17 cellular contexts compared by ENCODE assay signal in the genomic region with DNA sequence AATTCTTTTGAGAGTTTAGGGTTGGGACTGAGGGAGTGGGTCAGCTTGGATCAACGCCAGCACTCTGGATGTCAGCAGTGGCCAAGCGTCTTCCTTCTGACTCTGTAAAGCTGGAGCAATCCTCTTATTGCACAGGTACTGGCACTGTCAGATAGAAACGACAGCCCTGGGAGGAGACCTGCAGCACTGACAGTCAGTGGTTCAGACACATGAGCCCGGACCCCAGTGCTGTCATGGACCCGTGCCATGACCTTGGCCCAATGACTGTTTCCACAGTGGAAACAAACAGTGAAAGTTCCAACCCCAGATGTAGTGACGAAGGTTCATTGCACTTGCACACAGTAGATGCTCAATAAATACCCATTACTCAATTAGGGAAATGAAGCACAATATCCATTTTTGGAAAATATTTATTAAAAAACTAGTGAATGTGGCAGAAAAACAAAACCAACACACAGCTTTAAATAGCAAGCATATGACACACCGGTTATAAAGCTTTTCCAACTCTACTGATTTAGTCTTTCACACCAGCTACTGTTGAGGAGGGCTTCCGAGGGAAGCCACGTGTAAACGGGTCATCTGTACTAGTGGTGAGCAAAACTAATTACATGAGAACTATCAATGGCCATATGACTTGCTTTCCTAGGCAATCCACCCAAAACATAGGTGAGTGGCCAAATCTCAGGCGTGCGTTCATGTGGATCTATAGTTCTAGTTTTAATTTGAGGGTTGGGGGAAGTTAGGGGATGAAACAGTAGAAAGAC. TPM values are rescaled to one million over a fixed set of nuclear protein-coding genes. Genes with fewer than 3 reads are reported as not detected.
DNase-seq lines count a peak whose midpoint lies in the region; ATAC-seq lines count a peak whose summit lies in the region.
"Had no signal": no experiment of that assay in that cellular context is flagged by ENCODE, and none has a peak within 500 bp of the region (broad histone marks: within the 10 kb centered on the region; RNA-seq: fewer than 3 reads in every experiment).

No MANE protein-coding gene starts in this region.

- no peak overlapping the region for H4K12ac ChIP-seq in trophoblast cell (ENCODE audit: low read depth, low read length)

- no peak overlapping the region for H3K4ac ChIP-seq in trophoblast cell (ENCODE audit: low read depth, low read length)

- H3K27me3 Mint-ChIP-seq in activated T-cell treated with anti-CD3 and anti-CD28 coated beads, Interleukin-2, amount 50 U/mL, for 4 hours (ENCODE audit: low read depth) = no peaks in the 10 kb centered on the region
- no peaks in the 10 kb centered on the region for H3K27me3 Mint-ChIP-seq in activated naive CD8-positive, alpha-beta T cell

- peaks cover 89% of the 10 kb centered on the region for H3K4me1 Mint-ChIP-seq in activated T-cell treated with anti-CD3 and anti-CD28 coated beads, Interleukin-2, amount 50 U/mL, for 4 hours (ENCODE audit: low read depth)
- peaks cover 89% of the 10 kb centered on the region for H3K4me1 Mint-ChIP-seq in activated naive CD8-positive, alpha-beta T cell (ENCODE audit: low read depth)

- H2BK5ac ChIP-seq in trophoblast cell (ENCODE audit: low read depth, low read length, poor library complexity) = no peak overlapping the region

- no peak overlapping the region for H4K91ac ChIP-seq in trophoblast cell (ENCODE audit: low read depth, low read length)

- H3K18ac ChIP-seq in trophoblast cell (ENCODE audit: low read length) = peak overlapping the region; percentile 9

- H3K4me3 Mint-ChIP-seq in activated T-cell treated with anti-CD3 and anti-CD28 coated beads, Interleukin-2, amount 50 U/mL, for 4 hours = peak overlapping the region; percentile 75
- peak overlapping the region; percentile 83 for H3K4me3 Mint-ChIP-seq in activated naive CD8-positive, alpha-beta T cell

- no peak overlapping the region for H2AK5ac ChIP-seq in trophoblast cell (ENCODE audit: low read length)

- ATAC-seq in activated T-cell treated with anti-CD3 and anti-CD28 coated beads, Interleukin-2, amount 50 U/mL, for 4 hours = no peak
- ATAC-seq: gastroesophageal sphincter had no signal

- no peak overlapping the region for H3K4me2 ChIP-seq in trophoblast cell (ENCODE audit: low read length)
- H3K4me2 ChIP-seq: PC-9 had no signal

- H3K36me3 ChIP-seq in KOPT-K1 (ENCODE audit: insufficient read depth, low read length) = peaks cover 24% of the 10 kb centered on the region
- peaks cover 6 to 13% of the 10 kb centered on the region in 2 experiments for H3K36me3 ChIP-seq in trophoblast cell (ENCODE audit: control insufficient read depth in 1 of 2, insufficient read depth in 2 of 2, low read length in 2 of 2)

- DNase-seq in activated T-cell treated with anti-CD3 and anti-CD28 coated beads, Interleukin-2, amount 50 U/mL, for 4 hours = no peak
- DNase-seq in activated T-cell treated with anti-CD3 and anti-CD28 coated beads for 4 hours (no peak), trophoblast cell (no peak), middle frontal gyrus (ENCODE audit: extremely low spot score, low spot score) (no peak), MV-4-11 (lab: John Stamatoyannopoulos, UW) (no peak)
- no peak for DNase-seq in NK-92 treated with Interleukin-12 subunit alpha and Interleukin-12 subunit beta, amount 100 ng/mL, for 24 hours (lab: John Stamatoyannopoulos, UW)
- DNase-seq: activated CD4-positive, CD25-positive, alpha-beta regulatory T cell; Caco-2; cerebellar nuclear complex; GDM1; NCI-H1436 treated with DMSO at 0.1 percent for 48 hours; PC-9 had no signal

- no peak overlapping the region for H3K23ac ChIP-seq in trophoblast cell (ENCODE audit: low read length)

- H3K36me3 Mint-ChIP-seq in activated T-cell treated with anti-CD3 and anti-CD28 coated beads, Interleukin-2, amount 50 U/mL, for 4 hours (ENCODE audit: insufficient read depth) = peaks cover 49% of the 10 kb centered on the region
- H3K36me3 Mint-ChIP-seq in activated naive CD8-positive, alpha-beta T cell = peaks cover 22% of the 10 kb centered on the region

- no peak overlapping the region for H2BK12ac ChIP-seq in trophoblast cell (ENCODE audit: low read length)

- no peak overlapping the region for H3K9ac ChIP-seq in trophoblast cell (ENCODE audit: low read length)

- no peak overlapping the region for H4K8ac ChIP-seq in trophoblast cell (ENCODE audit: low read depth, low read length)

- no peak overlapping the region for H2AFZ ChIP-seq in trophoblast cell (ENCODE audit: insufficient read depth, low read length, poor library complexity)
- H2AFZ ChIP-seq: PC-9 had no signal

- H3K4me1 ChIP-seq in trophoblast cell (ENCODE audit: control insufficient read depth in 1 of 2, insufficient read depth in 2 of 2, low read length in 2 of 2) = peaks cover 15 to 26% of the 10 kb centered on the region in 2 experiments

- peak overlapping the region; percentile 99 for H3K27ac Mint-ChIP-seq in activated naive CD8-positive, alpha-beta T cell

- H2BK120ac ChIP-seq in trophoblast cell (ENCODE audit: insufficient read depth, low read length, poor library complexity) = no peak overlapping the region

- H3K4me3 ChIP-seq in trophoblast cell (ENCODE audit: low read depth, low read length) = no peak overlapping the region
- H3K4me3 ChIP-seq: gastroesophageal sphincter, PC-9 had no signal

- WGBS in trophoblast cell (ENCODE audit: extremely low coverage, insufficient coverage, insufficient read length) = no CpG with 5 or more reads among the region's 12 CpGs

- H3K79me1 ChIP-seq in trophoblast cell (ENCODE audit: low read length) = peaks cover 8% of the 10 kb centered on the region

- H3K9me3 ChIP-seq in KOPT-K1 (ENCODE audit: insufficient read depth, low read length, poor library complexity, severe bottlenecking) (no peaks in the 10 kb centered on the region), trophoblast cell (ENCODE audit: insufficient read depth, low read depth, low read length) (no peaks in the 10 kb centered on the region)
- H3K9me3 ChIP-seq: Caco-2, gastroesophageal sphincter had no signal

- H3K79me2 ChIP-seq in trophoblast cell (ENCODE audit: control insufficient read depth, insufficient read depth, low read length, poor library complexity) = peaks cover 3% of the 10 kb centered on the region

- H3K14ac ChIP-seq in trophoblast cell (ENCODE audit: low read length) = no peak overlapping the region

- no peaks in the 10 kb centered on the region for H3K27me3 ChIP-seq in trophoblast cell (ENCODE audit: insufficient read depth, low read length)
- H3K27me3 ChIP-seq: gastroesophageal sphincter had no signal

- H3K27ac ChIP-seq in KOPT-K1 (ENCODE audit: low read depth, low read length, poor library complexity, severe bottlenecking) (peak overlapping the region; percentile 35), trophoblast cell (ENCODE audit: low read depth, low read length) (no peak overlapping the region)
- H3K27ac ChIP-seq: gastroesophageal sphincter, PC-9 had no signal

- no peaks in the 10 kb centered on the region for H3K9me3 Mint-ChIP-seq in activated T-cell treated with anti-CD3 and anti-CD28 coated beads, Interleukin-2, amount 50 U/mL, for 4 hours
- H3K9me3 Mint-ChIP-seq in activated naive CD8-positive, alpha-beta T cell (ENCODE audit: low read depth) = no peaks in the 10 kb centered on the region

RNA-seq across cellular contexts. Expression of gene SIAH2, which starts 22.1 kb away (rescaled TPM):
- 100 to 1,000 TPM; 136 to 146 (median 141) TPM for total RNA-seq in activated T-cell treated with anti-CD3 and anti-CD28 coated beads, Interleukin-2, amount 50 U/mL, for 4 hours
- polyA plus RNA-seq in trophoblast cell (2013) = 85.5 and 90.6 TPM in 2 replicates

RNA-seq across cellular contexts. Expression of gene ERICH6, which starts 37.2 kb away (rescaled TPM):
- total RNA-seq in activated T-cell treated with anti-CD3 and anti-CD28 coated beads, Interleukin-2, amount 50 U/mL, for 4 hours = not detected
- 0.03 and 0.06 TPM in 2 replicates for polyA plus RNA-seq in trophoblast cell (2013)
- total RNA-seq: Caco-2, gastroesophageal sphincter, NCI-H460, PC-9, pulmonary artery endothelial cell had no signal
